1 cellular context compared by ENCODE assay signal in the genomic region with DNA sequence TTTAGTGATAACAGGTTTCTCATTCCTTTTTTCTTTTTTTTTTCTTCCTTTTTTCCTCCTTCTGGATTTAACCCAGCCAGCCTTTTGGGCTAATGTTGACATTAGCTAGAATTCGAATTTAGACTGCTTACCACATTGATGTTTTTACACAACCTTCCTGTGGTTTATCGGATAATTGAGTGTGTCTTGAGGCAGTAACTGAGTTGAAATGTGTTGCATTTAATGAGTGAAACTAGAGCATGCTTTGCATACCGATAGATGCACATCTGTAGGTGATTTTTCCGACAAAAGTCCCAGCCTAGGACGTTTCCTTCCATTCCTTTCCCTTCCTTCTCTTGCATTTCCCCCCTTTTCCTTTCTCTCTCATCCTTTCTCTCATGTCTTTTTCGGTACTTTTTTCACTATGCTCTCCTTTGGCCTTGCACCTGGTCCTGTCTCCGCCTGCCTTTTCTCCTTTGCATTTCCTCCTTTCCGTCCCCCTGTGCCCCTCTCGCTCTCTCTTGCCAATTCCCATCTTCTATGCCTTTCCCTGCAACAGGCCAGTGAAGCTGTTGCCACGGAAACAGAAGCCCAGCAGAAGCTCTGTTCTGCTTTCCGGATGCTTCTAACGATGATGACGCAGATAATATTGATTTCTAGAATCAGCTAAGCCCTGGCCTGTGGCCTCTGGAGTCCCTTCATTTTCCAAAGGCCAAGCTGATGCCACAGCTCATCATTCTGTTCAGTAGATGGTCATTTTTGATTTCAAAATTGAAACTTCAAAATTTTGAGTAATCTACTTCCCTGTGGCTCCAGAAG.
TF ChIP-seq lines count a peak whose summit lies in the region.

No MANE protein-coding gene starts in this region.

TF ChIP-seq in GM23338, 12 proteins besides CTCF, POLR2A, EP300 and RAD21 (continued from another document):
- TF ChIP-seq, protein P1, sequence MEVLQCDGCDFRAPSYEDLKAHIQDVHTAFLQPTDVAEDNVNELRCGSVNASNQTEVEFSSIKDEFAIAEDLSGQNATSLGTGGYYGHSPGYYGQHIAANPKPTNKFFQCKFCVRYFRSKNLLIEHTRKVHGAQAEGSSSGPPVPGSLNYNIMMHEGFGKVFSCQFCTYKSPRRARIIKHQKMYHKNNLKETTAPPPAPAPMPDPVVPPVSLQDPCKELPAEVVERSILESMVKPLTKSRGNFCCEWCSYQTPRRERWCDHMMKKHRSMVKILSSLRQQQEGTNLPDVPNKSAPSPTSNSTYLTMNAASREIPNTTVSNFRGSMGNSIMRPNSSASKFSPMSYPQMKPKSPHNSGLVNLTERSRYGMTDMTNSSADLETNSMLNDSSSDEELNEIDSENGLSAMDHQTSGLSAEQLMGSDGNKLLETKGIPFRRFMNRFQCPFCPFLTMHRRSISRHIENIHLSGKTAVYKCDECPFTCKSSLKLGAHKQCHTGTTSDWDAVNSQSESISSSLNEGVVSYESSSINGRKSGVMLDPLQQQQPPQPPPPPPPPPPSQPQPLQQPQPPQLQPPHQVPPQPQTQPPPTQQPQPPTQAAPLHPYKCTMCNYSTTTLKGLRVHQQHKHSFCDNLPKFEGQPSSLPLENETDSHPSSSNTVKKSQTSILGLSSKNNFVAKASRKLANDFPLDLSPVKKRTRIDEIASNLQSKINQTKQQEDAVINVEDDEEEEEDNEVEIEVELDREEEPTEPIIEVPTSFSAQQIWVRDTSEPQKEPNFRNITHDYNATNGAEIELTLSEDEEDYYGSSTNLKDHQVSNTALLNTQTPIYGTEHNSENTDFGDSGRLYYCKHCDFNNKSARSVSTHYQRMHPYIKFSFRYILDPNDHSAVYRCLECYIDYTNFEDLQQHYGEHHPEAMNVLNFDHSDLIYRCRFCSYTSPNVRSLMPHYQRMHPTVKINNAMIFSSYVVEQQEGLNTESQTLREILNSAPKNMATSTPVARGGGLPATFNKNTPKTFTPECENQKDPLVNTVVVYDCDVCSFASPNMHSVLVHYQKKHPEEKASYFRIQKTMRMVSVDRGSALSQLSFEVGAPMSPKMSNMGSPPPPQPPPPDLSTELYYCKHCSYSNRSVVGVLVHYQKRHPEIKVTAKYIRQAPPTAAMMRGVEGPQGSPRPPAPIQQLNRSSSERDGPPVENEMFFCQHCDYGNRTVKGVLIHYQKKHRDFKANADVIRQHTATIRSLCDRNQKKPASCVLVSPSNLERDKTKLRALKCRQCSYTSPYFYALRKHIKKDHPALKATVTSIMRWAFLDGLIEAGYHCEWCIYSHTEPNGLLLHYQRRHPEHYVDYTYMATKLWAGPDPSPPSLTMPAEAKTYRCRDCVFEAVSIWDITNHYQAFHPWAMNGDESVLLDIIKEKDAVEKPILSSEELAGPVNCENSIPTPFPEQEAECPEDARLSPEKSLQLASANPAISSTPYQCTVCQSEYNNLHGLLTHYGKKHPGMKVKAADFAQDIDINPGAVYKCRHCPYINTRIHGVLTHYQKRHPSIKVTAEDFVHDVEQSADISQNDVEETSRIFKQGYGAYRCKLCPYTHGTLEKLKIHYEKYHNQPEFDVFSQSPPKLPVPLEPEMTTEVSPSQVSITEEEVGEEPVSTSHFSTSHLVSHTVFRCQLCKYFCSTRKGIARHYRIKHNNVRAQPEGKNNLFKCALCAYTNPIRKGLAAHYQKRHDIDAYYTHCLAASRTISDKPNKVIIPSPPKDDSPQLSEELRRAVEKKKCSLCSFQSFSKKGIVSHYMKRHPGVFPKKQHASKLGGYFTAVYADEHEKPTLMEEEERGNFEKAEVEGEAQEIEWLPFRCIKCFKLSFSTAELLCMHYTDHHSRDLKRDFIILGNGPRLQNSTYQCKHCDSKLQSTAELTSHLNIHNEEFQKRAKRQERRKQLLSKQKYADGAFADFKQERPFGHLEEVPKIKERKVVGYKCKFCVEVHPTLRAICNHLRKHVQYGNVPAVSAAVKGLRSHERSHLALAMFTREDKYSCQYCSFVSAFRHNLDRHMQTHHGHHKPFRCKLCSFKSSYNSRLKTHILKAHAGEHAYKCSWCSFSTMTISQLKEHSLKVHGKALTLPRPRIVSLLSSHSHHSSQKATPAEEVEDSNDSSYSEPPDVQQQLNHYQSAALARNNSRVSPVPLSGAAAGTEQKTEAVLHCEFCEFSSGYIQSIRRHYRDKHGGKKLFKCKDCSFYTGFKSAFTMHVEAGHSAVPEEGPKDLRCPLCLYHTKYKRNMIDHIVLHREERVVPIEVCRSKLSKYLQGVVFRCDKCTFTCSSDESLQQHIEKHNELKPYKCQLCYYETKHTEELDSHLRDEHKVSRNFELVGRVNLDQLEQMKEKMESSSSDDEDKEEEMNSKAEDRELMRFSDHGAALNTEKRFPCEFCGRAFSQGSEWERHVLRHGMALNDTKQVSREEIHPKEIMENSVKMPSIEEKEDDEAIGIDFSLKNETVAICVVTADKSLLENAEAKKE (CRISPR knock-in tag; IDR thresholded peaks at IDR 0.05), result no peak
- no peak for TF ChIP-seq ZNF114 (CRISPR knock-in tag; IDR thresholded peaks at IDR 0.05)
- no peak for TF ChIP-seq STAT1 (IDR thresholded peaks at IDR 0.05; ENCODE audit: unreplicated experiment)
- TF ChIP-seq JUNB (IDR thresholded peaks at IDR 0.05; ENCODE audit: unreplicated experiment), result no peak
- no peak for TF ChIP-seq NANOG (IDR thresholded peaks at IDR 0.05; ENCODE audit: borderline replicate concordance)
- no peak for TF ChIP-seq CREB1 (CRISPR knock-in tag; IDR thresholded peaks at IDR 0.05; ENCODE audit: low read depth)
- no peak for TF ChIP-seq EZH2 (IDR thresholded peaks at IDR 0.05; ENCODE audit: low read depth, unreplicated experiment)
